ENCODE assay signal across 34 cellular contexts in genomic region chr10:49595713-49596492, GRCh38. TPM values are rescaled to one million over a fixed set of nuclear protein-coding genes. Genes with fewer than 3 reads are reported as not detected.
A peak's percentile ranks its signal among the peaks of the same experiment; 100 is the strongest.
DNase-seq lines count a peak whose midpoint lies in the region; ATAC-seq, FAIRE-seq and TF ChIP-seq lines count a peak whose summit lies in the region.
"Had no signal": no experiment of that assay in that cellular context is flagged by ENCODE, and none has a peak within 500 bp of the region (broad histone marks: within the 10 kb centered on the region; RNA-seq: fewer than 3 reads in every experiment).

No MANE protein-coding gene starts in this region.

- no peak for TF ChIP-seq CTCF in fibroblast of pulmonary artery (IDR thresholded peaks at IDR 0.05; ENCODE audit: low read length, missing control alignments)

- H3K4me1 ChIP-seq in trophoblast cell (ENCODE audit: control insufficient read depth in 1 of 2, insufficient read depth in 2 of 2, low read length in 2 of 2): peaks cover 34 to 36% of the 10 kb centered on the region in 2 experiments
- H3K4me1 ChIP-seq: colonic mucosa, gastrocnemius medialis, tibial nerve had no signal

- ATAC-seq in HG03108 (IDR thresholded peaks at IDR 0.05; ENCODE audit: unreplicated experiment): no peak
- ATAC-seq: activated CD8-positive, alpha-beta T cell treated with anti-CD3 and anti-CD28 coated beads, Interleukin-2, amount 10 ng/mL, durations not matched to agents 7 days and 5 days; effector memory CD8-positive, alpha-beta T cell; gastrocnemius medialis; K562; left cardiac atrium; natural killer cell treated with Interleukin-12 subunit alpha and Interleukin-12 subunit beta and Interleukin-15 and Interleukin-18, amount 100 ng/mL, for 72 hours; stimulated activated effector memory CD8-positive, alpha-beta T cell treated with anti-CD3 and anti-CD28 coated beads, Interleukin-12 subunit alpha, Interleukin-12 subunit beta, amount 100 ng/mL, for 72 hours had no signal

- peaks cover 4% of the 10 kb centered on the region for H3K79me2 ChIP-seq in trophoblast cell (ENCODE audit: control insufficient read depth, insufficient read depth, low read length, poor library complexity)

- H3K18ac ChIP-seq in trophoblast cell (ENCODE audit: low read length): no peak overlapping the region

- WGBS in trophoblast cell (ENCODE audit: extremely low coverage, insufficient coverage, insufficient read length): no CpG with 5 or more reads among the region's 13 CpGs

- H3K27ac ChIP-seq in trophoblast cell (ENCODE audit: low read depth, low read length): no peak overlapping the region
- H3K27ac ChIP-seq: cardiac muscle cell, colonic mucosa, esophagus squamous epithelium, gastrocnemius medialis, ovary, tibial nerve had no signal

- peaks cover 2% of the 10 kb centered on the region for H3K9me3 ChIP-seq in trophoblast cell (ENCODE audit: insufficient read depth, low read depth, low read length)
- H3K9me3 ChIP-seq: Caco-2, colonic mucosa, esophagus squamous epithelium, gastrocnemius medialis, ovary, tibial nerve had no signal

- H3K27me3 ChIP-seq in trophoblast cell (ENCODE audit: insufficient read depth, low read length): no peaks in the 10 kb centered on the region
- H3K27me3 ChIP-seq: colonic mucosa, gastrocnemius medialis, ovary, tibial nerve had no signal

- H3K4me3 ChIP-seq in fibroblast of pulmonary artery (replicated peaks; ENCODE audit: low read depth, low read length): no peak overlapping the region
- no peak overlapping the region for H3K4me3 ChIP-seq in trophoblast cell (ENCODE audit: low read depth, low read length)
- H3K4me3 ChIP-seq: cardiac muscle cell, colonic mucosa, esophagus squamous epithelium, gastrocnemius medialis, K562, lung, ovary, tibial nerve had no signal

- no peak overlapping the region for H3K9ac ChIP-seq in trophoblast cell (ENCODE audit: low read length)

- DNase-seq in EH (ENCODE audit: low read depth) (peak; percentile 70), Kasumi-1 (lab: John Stamatoyannopoulos, UW) (peak; percentile 32 to 43), fibroblast of pulmonary artery (ENCODE audit: low read depth) (peak; percentile 23), trophoblast cell (no peak), UCSD-AML1 (lab: John Stamatoyannopoulos, UW; ENCODE audit: unreplicated experiment) (no peak), frontal cortex (ENCODE audit: low spot score in 2 of 2) (no peak)
- DNase-seq: activated CD4-positive, alpha-beta T cell treated with anti-CD3 and anti-CD28 coated beads for 1 hour; activated naive CD8-positive, alpha-beta T cell treated with anti-CD3 and anti-CD28 coated beads for 36 hours; activated T-cell treated with anti-CD3 and anti-CD28 coated beads for 4 hours; anterior cingulate cortex; effector memory CD8-positive, alpha-beta T cell; esophagus squamous epithelium; gastrocnemius medialis; GOT3; left cardiac atrium; MM.1S; NCI-H2029; NK-92 treated with Interleukin-12 subunit alpha and Interleukin-12 subunit beta, amount 100 ng/mL, for 24 hours; ovary; SHP77 treated with DMSO at 0.1 percent for 48 hours; stimulated activated CD4-positive, alpha-beta T cell treated with anti-CD3 and anti-CD28 coated beads, Interleukin-15, amount 100 ng/mL, for 24 hours had no signal

- no peak overlapping the region for H4K8ac ChIP-seq in trophoblast cell (ENCODE audit: low read depth, low read length)

- peak overlapping the region; percentile 42 for H4K91ac ChIP-seq in trophoblast cell (ENCODE audit: low read depth, low read length)

- peak overlapping the region; percentile 6 for H2BK12ac ChIP-seq in trophoblast cell (ENCODE audit: low read length)

- peaks cover 29% of the 10 kb centered on the region for H3K79me1 ChIP-seq in trophoblast cell (ENCODE audit: low read length)

- no peak overlapping the region for H3K23ac ChIP-seq in trophoblast cell (ENCODE audit: low read length)

- no peaks in the 10 kb centered on the region for H3K36me3 ChIP-seq in trophoblast cell (ENCODE audit: control insufficient read depth in 1 of 2, insufficient read depth in 2 of 2, low read length in 2 of 2)
- H3K36me3 ChIP-seq: cardiac muscle cell, colonic mucosa, esophagus squamous epithelium, gastrocnemius medialis, ovary, tibial nerve had no signal

- H2BK120ac ChIP-seq in trophoblast cell (ENCODE audit: insufficient read depth, low read length, poor library complexity): no peak overlapping the region

- H3K14ac ChIP-seq in trophoblast cell (ENCODE audit: low read length): no peak overlapping the region

- H2BK5ac ChIP-seq in trophoblast cell (ENCODE audit: low read depth, low read length, poor library complexity): no peak overlapping the region

- no peak for FAIRE-seq in frontal cortex (lab: Jason Lieb, UNC)
- FAIRE-seq: K562 had no signal

- no peak overlapping the region for H2AFZ ChIP-seq in trophoblast cell (ENCODE audit: insufficient read depth, low read length, poor library complexity)

- H4K12ac ChIP-seq in trophoblast cell (ENCODE audit: low read depth, low read length): no peak overlapping the region

- H2AK5ac ChIP-seq in trophoblast cell (ENCODE audit: low read length): no peak overlapping the region

- H3K4me2 ChIP-seq in trophoblast cell (ENCODE audit: low read length): no peak overlapping the region

- H3K4ac ChIP-seq in trophoblast cell (ENCODE audit: low read depth, low read length): no peak overlapping the region

RNA-seq across cellular contexts. Expression of gene SLC18A3, which starts 14.2 kb away (rescaled TPM):
- polyA plus RNA-seq in trophoblast cell (2013): 3.0 and 3.9 TPM in 2 replicates
- total RNA-seq in frontal cortex: under 0.01 TPM
- total RNA-seq: activated CD8-positive, alpha-beta T cell treated with anti-CD3 and anti-CD28 coated beads, Interleukin-2, amount 10 ng/mL, durations not matched to agents 7 days and 5 days; activated naive CD8-positive, alpha-beta T cell treated with anti-CD3 and anti-CD28 coated beads for 36 hours; Caco-2; cardiac muscle cell; esophagus squamous epithelium; gastrocnemius medialis; HT1080; K562; left cardiac atrium; lung; natural killer cell treated with Interleukin-12 subunit alpha and Interleukin-12 subunit beta and Interleukin-15 and Interleukin-18, amount 100 ng/mL, for 72 hours; ovary; T-helper 2 cell treated with Interferon-gamma antibody and Interleukin-4, amounts not matched to agents 100 ng/mL and 5 ng/mL, for 36 hours; tibial nerve had no signal
- polyA plus RNA-seq: cardiac muscle cell, CD14-positive monocyte, K562, lung, ovary had no signal

RNA-seq across cellular contexts. Expression of gene CHAT, which starts 17.9 kb away (rescaled TPM):
- 0.04 and 0.07 TPM in 2 replicates for polyA plus RNA-seq in trophoblast cell (2013)
- not detected for total RNA-seq in frontal cortex
- total RNA-seq: activated CD8-positive, alpha-beta T cell treated with anti-CD3 and anti-CD28 coated beads, Interleukin-2, amount 10 ng/mL, durations not matched to agents 7 days and 5 days; activated naive CD8-positive, alpha-beta T cell treated with anti-CD3 and anti-CD28 coated beads for 36 hours; cardiac muscle cell; esophagus squamous epithelium; gastrocnemius medialis; HT1080; K562; left cardiac atrium; lung; natural killer cell treated with Interleukin-12 subunit alpha and Interleukin-12 subunit beta and Interleukin-15 and Interleukin-18, amount 100 ng/mL, for 72 hours; ovary; tibial nerve had no signal
- polyA plus RNA-seq: cardiac muscle cell, CD14-positive monocyte, K562, lung, ovary had no signal

RNA-seq across cellular contexts. Expression of gene ERCC6, which starts 57.0 kb away (rescaled TPM):
- 8.3 and 8.7 TPM in 2 replicates for polyA plus RNA-seq in trophoblast cell (2013)
- total RNA-seq in frontal cortex: 31.8 TPM

Comparison
In these comparisons a context has a peak if more than half of its experiments do, and no peak if none do; other contexts are left out.
1. DNase-seq: peak in EH (single experiment), Kasumi-1 (2 of 2) and fibroblast of pulmonary artery (single experiment); none in trophoblast cell (0 of 2), UCSD-AML1 (single experiment) and frontal cortex (0 of 2).